ENCODE assay signal across 17 cellular contexts in the genomic region with DNA sequence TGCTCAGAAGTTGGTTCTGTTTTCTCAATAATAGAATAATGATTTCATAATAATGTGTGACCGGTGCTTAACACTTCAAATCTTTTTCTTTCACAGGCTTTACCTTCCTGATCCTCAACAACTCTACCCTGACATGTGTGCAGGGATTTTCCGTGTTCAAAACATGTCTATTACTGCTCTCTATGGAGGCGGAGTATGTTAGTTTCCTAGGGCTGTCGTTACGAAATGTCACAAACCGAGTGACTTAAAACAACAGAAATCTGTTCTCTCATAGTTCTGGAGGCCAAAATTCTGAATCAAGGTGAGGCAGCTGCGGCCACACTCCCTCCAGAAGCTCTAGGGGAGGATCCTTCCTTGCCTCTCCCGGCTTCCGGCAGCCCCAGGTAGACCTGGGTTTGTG.
DNase-seq lines count a peak whose midpoint lies in the region; TF ChIP-seq lines count a peak whose summit lies in the region.
"Had no signal": no experiment of that assay in that cellular context is flagged by ENCODE, and none has a peak within 500 bp of the region (broad histone marks: within the 10 kb centered on the region; RNA-seq: fewer than 3 reads in every experiment).

No MANE protein-coding gene starts in this region.

- no TSS peak for BruUV-seq in mammary epithelial cell (replicated peaks; lab: Mats Ljungman, UMichigan)

- intact Hi-C loops in mammary epithelial cell (cut with micrococcal nuclease) = no loop called here
- intact Hi-C loops in tibial artery (cut with DNase I; ENCODE audit: low total_unique reads) = no loop called here
- intact Hi-C loops in transverse colon (cut with DNase I; ENCODE audit: low total_unique reads) = no loop called here

- in situ Hi-C loops in mammary epithelial cell (cut with MboI; ENCODE audit: low sequenced_read_pairs in 2 of 2) = no loop called here
- in situ Hi-C loops in transverse colon (cut with MboI; ENCODE audit: low pct_ligation_motif_present in 1 of 4, low pct_unique_long_range_greater_than_20kb in 1 of 4, low sequenced_read_pairs in 3 of 4) = no loop called here

- H3F3A ChIP-seq in neural progenitor cell (ENCODE audit: low read depth) = no peaks in the 10 kb centered on the region

- peaks cover 7% of the 10 kb centered on the region for H3K4me1 ChIP-seq in mammary epithelial cell (ENCODE audit: insufficient read depth, low read length)
- H3K4me1 ChIP-seq in neural progenitor cell = peaks cover 3% of the 10 kb centered on the region
- H3K4me1 ChIP-seq in tibial artery = peaks cover 0 to 5% (median 1%) of the 10 kb centered on the region in 4 donors
- H3K4me1 ChIP-seq in transverse colon = peaks cover 0 to 3% (median 0%) of the 10 kb centered on the region in 4 donors
- H3K4me1 ChIP-seq: BE2C, HAP-1 had no signal

- H3K27ac ChIP-seq in WERI-Rb-1 (peak overlapping the region; percentile 24; the same call in 1 of the 2 replicates), mammary epithelial cell (ENCODE audit: insufficient read depth, low read depth, low read length) (no peak overlapping the region), neural progenitor cell (no peak overlapping the region), tibial artery (no peak overlapping the region), transverse colon (no peak overlapping the region)
- H3K27ac ChIP-seq: GM23248 had no signal

- CTCF ChIA-PET in mammary epithelial cell (lab: Charles Lee; ENCODE audit: low non-redundant PET) = interaction anchor here (0.6 kb wide), 1 partner anchor 10 kb away, joined by 5 read pairs; no protein-coding TSS in a partner anchor

- H3K9ac ChIP-seq in mammary epithelial cell (ENCODE audit: insufficient read depth, low read length) = no peak overlapping the region
- no peak overlapping the region for H3K9ac ChIP-seq in neural progenitor cell
- H3K9ac ChIP-seq: GM23248 had no signal

- no peaks in the 10 kb centered on the region for H3K9me3 Mint-ChIP-seq in neural progenitor cell

- H3K9me3 ChIP-seq in WERI-Rb-1 (ENCODE audit: severe bottlenecking) (peaks cover 3% of the 10 kb centered on the region), mammary epithelial cell (replicated peaks; ENCODE audit: insufficient read depth, low read length) (no peaks in the 10 kb centered on the region), neural progenitor cell (ENCODE audit: low read depth) (no peaks in the 10 kb centered on the region), tibial artery (no peaks in the 10 kb centered on the region), transverse colon (no peaks in the 10 kb centered on the region)
- H3K9me3 ChIP-seq: BE2C, HAP-1 had no signal

- no peak overlapping the region for H3K4me3 ChIP-seq in WERI-Rb-1 (ENCODE audit: low read depth, low read length)
- no peak overlapping the region for H3K4me3 ChIP-seq in mammary epithelial cell (replicated peaks in 1 of 3; ENCODE audit: insufficient read depth in 1 of 3, low read depth in 2 of 3, low read length in 3 of 3)
- H3K4me3 ChIP-seq in neural progenitor cell = no peak overlapping the region
- H3K4me3 ChIP-seq in tibial artery = no peak overlapping the region
- no peak overlapping the region for H3K4me3 ChIP-seq in transverse colon
- H3K4me3 ChIP-seq: GM23248, HAP-1 had no signal

- peaks cover 7% of the 10 kb centered on the region for H3K27me3 Mint-ChIP-seq in neural progenitor cell (ENCODE audit: insufficient read depth, low read depth)
- H3K27me3 Mint-ChIP-seq: CD4-positive, CD25-positive, alpha-beta regulatory T cell had no signal

- H3K4me1 Mint-ChIP-seq in neural progenitor cell = peaks cover 26% of the 10 kb centered on the region
- H3K4me1 Mint-ChIP-seq: CD4-positive, CD25-positive, alpha-beta regulatory T cell; CD8-positive, alpha-beta memory T cell had no signal

- peak overlapping the region; percentile 44 for H3K27ac Mint-ChIP-seq in neural progenitor cell
- H3K27ac Mint-ChIP-seq: CD4-positive, CD25-positive, alpha-beta regulatory T cell had no signal

- no peak for TF ChIP-seq POLR2A in transverse colon (IDR thresholded peaks at IDR 0.05)

- H3K79me2 ChIP-seq in mammary epithelial cell (ENCODE audit: insufficient read depth, low read length) (no peaks in the 10 kb centered on the region), neural progenitor cell (ENCODE audit: low read depth) (no peaks in the 10 kb centered on the region)

- dilution Hi-C loops in mammary epithelial cell (cut with HindIII; ENCODE audit: low sequenced_read_pairs) = no loop called here

- no peaks in the 10 kb centered on the region for H3K27me3 ChIP-seq in WERI-Rb-1 (ENCODE audit: insufficient read depth, low read depth, severe bottlenecking)
- no peaks in the 10 kb centered on the region for H3K27me3 ChIP-seq in mammary epithelial cell (ENCODE audit: insufficient read depth, low read length)
- no peaks in the 10 kb centered on the region for H3K27me3 ChIP-seq in neural progenitor cell
- peaks cover 0 to 14% of the 10 kb centered on the region in 2 donors for H3K27me3 ChIP-seq in tibial artery
- no peaks in the 10 kb centered on the region for H3K27me3 ChIP-seq in transverse colon

- TF ChIP-seq CTCF in WERI-Rb-1 (IDR thresholded peaks at IDR 0.05; ENCODE audit: low read depth, low read length) (no peak), mammary epithelial cell (conservative IDR thresholded peaks at IDR 0.05 in 1 of 2, IDR thresholded peaks at IDR 0.05 in 1 of 2; ENCODE audit: extremely low read depth in 1 of 2, insufficient read depth in 1 of 2, low read depth in 1 of 2, low read length in 2 of 2) (no peak), neural progenitor cell (IDR thresholded peaks at IDR 0.05) (no peak), tibial artery (IDR thresholded peaks at IDR 0.05) (no peak), transverse colon (IDR thresholded peaks at IDR 0.05) (no peak)

- DNase-seq in NCI-H1694 (lab: John Stamatoyannopoulos, UW) (peak; percentile 34), WERI-Rb-1 (no peak), mammary epithelial cell (no peak), neural progenitor cell (ENCODE audit: low spot score) (no peak), HCEC 1CT (no peak), tibial artery (no peak), NCI-H1417 treated with DMSO at 0.1 percent for 48 hours (lab: John Stamatoyannopoulos, UW) (no peak), transverse colon (no peak)
- DNase-seq: ACHN; BE2C; C1 segment of cervical spinal cord; CD4-positive, CD25-positive, alpha-beta regulatory T cell; CD8-positive, alpha-beta memory T cell; COR-L47; DMS 273 treated with DMSO at 0.1 percent for 48 hours; GM23248 had no signal

- H3K4me2 ChIP-seq in mammary epithelial cell (ENCODE audit: insufficient read depth, low read depth, low read length) (no peak overlapping the region), neural progenitor cell (no peak overlapping the region)

- H3K36me3 Mint-ChIP-seq in neural progenitor cell = no peaks in the 10 kb centered on the region
- H3K36me3 Mint-ChIP-seq: CD4-positive, CD25-positive, alpha-beta regulatory T cell had no signal

- TF ChIP-seq EP300 in transverse colon (IDR thresholded peaks at IDR 0.05; ENCODE audit: low read depth) = no peak

- H4K20me1 ChIP-seq in mammary epithelial cell (ENCODE audit: insufficient read depth, low read length) (no peaks in the 10 kb centered on the region), neural progenitor cell (ENCODE audit: low read depth) (no peaks in the 10 kb centered on the region)

- 11% methylated on average over 9 of the region's 9 CpGs for WGBS in mammary epithelial cell (ENCODE audit: low coverage, missing lambda C conversion rate)
- WGBS in transverse colon (ENCODE audit: low coverage in 1 of 2), 2 donors = 73 to 76% methylated on average over 5 to 9 of the region's 9 CpGs

- H3K36me3 ChIP-seq in WERI-Rb-1 (no peaks in the 10 kb centered on the region), mammary epithelial cell (ENCODE audit: insufficient read depth, low read length) (no peaks in the 10 kb centered on the region), neural progenitor cell (no peaks in the 10 kb centered on the region), tibial artery (no peaks in the 10 kb centered on the region), transverse colon (no peaks in the 10 kb centered on the region)
- H3K36me3 ChIP-seq: BE2C, HAP-1 had no signal

- H2AFZ ChIP-seq in mammary epithelial cell (ENCODE audit: low read depth, low read length) (peak overlapping the region; percentile 78), neural progenitor cell (replicated peaks) (no peak overlapping the region)
- H2AFZ ChIP-seq: GM23248 had no signal

- H3K4me3 Mint-ChIP-seq in neural progenitor cell = no peak overlapping the region
- H3K4me3 Mint-ChIP-seq: CD4-positive, CD25-positive, alpha-beta regulatory T cell; CD8-positive, alpha-beta memory T cell had no signal
